1 cellular context compared by ENCODE assay signal in the genomic region with DNA sequence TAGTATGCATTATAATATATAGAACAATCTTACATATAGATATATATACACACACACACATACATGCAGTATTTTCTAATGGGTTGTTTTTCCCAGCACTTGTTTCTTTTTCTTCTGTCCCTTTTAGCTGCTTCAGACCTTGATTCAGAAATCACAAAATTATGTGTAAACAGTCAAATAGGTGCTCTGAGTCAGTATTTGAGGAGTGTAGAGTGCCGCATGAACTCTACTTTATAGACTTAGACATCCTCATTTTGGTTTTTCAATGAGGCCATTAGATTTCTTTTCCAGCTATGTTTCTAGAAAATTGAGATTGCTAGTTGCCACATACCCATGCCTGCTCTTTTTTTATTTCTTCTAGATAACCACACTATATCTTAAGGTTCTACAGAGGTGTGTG.
TF ChIP-seq lines count a peak whose summit lies in the region.

No MANE protein-coding gene starts in this region.

TF ChIP-seq in GM12878, 131 proteins besides CTCF, POLR2A, EP300 and RAD21:
- TF ChIP-seq SP1 (IDR thresholded peaks at IDR 0.05; ENCODE audit: low read depth, low read length) (no peak), CREM (IDR thresholded peaks at IDR 0.05; ENCODE audit: low read depth) (no peak), ZNF207 (IDR thresholded peaks at IDR 0.05; ENCODE audit: borderline replicate concordance) (no peak), HDAC2 (IDR thresholded peaks at IDR 0.05) (no peak)
